25 cellular contexts compared by ENCODE assay signal in genomic region chr2:127514076-127514475, GRCh38. TPM values are rescaled to one million over a fixed set of nuclear protein-coding genes. Genes with fewer than 3 reads are reported as not detected.
A peak's percentile ranks its signal among the peaks of the same experiment; 100 is the strongest.
DNase-seq lines count a peak whose midpoint lies in the region; ATAC-seq, FAIRE-seq and TF ChIP-seq lines count a peak whose summit lies in the region.
"Had no signal": no experiment of that assay in that cellular context is flagged by ENCODE, and none has a peak within 500 bp of the region (broad histone marks: within the 10 kb centered on the region; RNA-seq: fewer than 3 reads in every experiment).

No MANE protein-coding gene starts in this region.

- H3K36me3 ChIP-seq in heart right ventricle, result peaks cover 0 to 66% (median 0%) of the 10 kb centered on the region in 9 donors
- peaks cover 0 to 13% (median 2%) of the 10 kb centered on the region in 4 experiments; a peak in 4 of 8 replicates for H3K36me3 ChIP-seq in H1 (ENCODE audit: control insufficient read depth in 2 of 4, insufficient read depth in 4 of 4, low read length in 3 of 4)
- peaks cover 98% of the 10 kb centered on the region for H3K36me3 ChIP-seq in OCI-LY7 (ENCODE audit: insufficient read depth, low read length)

- BruUV-seq in OCI-LY7 (replicated peaks; lab: Mats Ljungman, UMichigan), result no TSS peak

- peak overlapping the region in 8 of 10 donors; percentile 38 to 82 (median 75) for H3K27ac ChIP-seq in heart right ventricle
- no peak overlapping the region for H3K27ac ChIP-seq in H1 (ENCODE audit: low read depth, low read length)
- peak overlapping the region; percentile 95 for H3K27ac ChIP-seq in substantia nigra (ENCODE audit: low read depth, low read length, poor library complexity, severe bottlenecking)
- no peak overlapping the region for H3K27ac ChIP-seq in OCI-LY7 (ENCODE audit: low read depth, low read length, poor library complexity, severe bottlenecking)

- H3K18ac ChIP-seq in H1 (ENCODE audit: extremely low read depth, low read length), result no peak overlapping the region

- no peak overlapping the region for H4K91ac ChIP-seq in H1 (replicated peaks; ENCODE audit: insufficient read length, low read length)

- no peak overlapping the region for H4K8ac ChIP-seq in H1 (ENCODE audit: extremely low read depth, insufficient read depth, low read length)

- H3K9ac ChIP-seq in H1 (replicated peaks in 1 of 4; ENCODE audit: extremely low read depth in 1 of 4, low read depth in 3 of 4, low read length in 3 of 4), result no peak overlapping the region

- no peak for TF ChIP-seq EP300 in H1 (IDR thresholded peaks at IDR 0.05; ENCODE audit: borderline replicate concordance in 1 of 2, low read depth in 2 of 2, low read length in 2 of 2)

- DNase-seq in heart right ventricle (no peak), left cardiac atrium (no peak), H1 (ENCODE audit: low read depth in 1 of 2, low spot score in 2 of 2) (no peak), substantia nigra (lab: John Stamatoyannopoulos, UW) (peak in 1 of 49 donors; percentile 57), OCI-LY7 (ENCODE audit: low spot score) (no peak)
- no peak for DNase-seq in activated naive CD4-positive, alpha-beta T cell (lab: John Stamatoyannopoulos, UW)
- no peak for DNase-seq in activated CD4-positive, alpha-beta T cell treated with anti-CD3 and anti-CD28 coated beads for 4 hours
- DNase-seq: activated CD4-positive, CD25-positive, alpha-beta regulatory T cell treated with anti-CD3 and anti-CD28 coated beads, Interleukin-2, amount 50 U/mL, for 72 hours; activated CD8-positive, alpha-beta T cell treated with anti-CD3 and anti-CD28 coated beads, Interleukin-2, amount 10 ng/mL, durations not matched to agents 7 days and 5 days; activated naive CD4-positive, alpha-beta T cell treated with Interleukin-2 at 50 U/mL for 16 hours; DND-41; erythroblast; NCI-H187 treated with DMSO at 0.1 percent for 48 hours; NCI-H345; NCI-H82; SHP77; stimulated activated CD4-positive, alpha-beta T cell treated with anti-CD3 and anti-CD28 coated beads, Interleukin-2, amount 100 ng/mL, for 48 hours; stimulated activated naive CD4-positive, alpha-beta T cell treated with Interleukin-2 at 50 U/mL for 16 hours; transverse colon had no signal

- no peak for TF ChIP-seq POLR2A in H1 (IDR thresholded peaks at IDR 0.05; ENCODE audit: control extremely low read depth in 1 of 2, low read depth in 2 of 2, low read length in 2 of 2)

- no peak overlapping the region for H2BK120ac ChIP-seq in H1 (replicated peaks; ENCODE audit: low read depth, low read length)

- no peaks in the 10 kb centered on the region for H3K9me3 ChIP-seq in heart right ventricle
- H3K9me3 ChIP-seq in H1 (ENCODE audit: insufficient read depth in 2 of 2, low read depth in 1 of 2, low read length in 1 of 2), result no peaks in the 10 kb centered on the region
- H3K9me3 ChIP-seq in OCI-LY7 (ENCODE audit: low read length), result no peaks in the 10 kb centered on the region
- H3K9me3 ChIP-seq: transverse colon had no signal

- H4K20me1 ChIP-seq in H1 (replicated peaks in 1 of 2; ENCODE audit: control insufficient read depth in 1 of 2, insufficient read depth in 2 of 2, low read length in 2 of 2) (peaks cover 32 to 34% of the 10 kb centered on the region in 2 experiments), OCI-LY7 (ENCODE audit: insufficient read depth, low read length) (peaks cover 13% of the 10 kb centered on the region; the same call in 1 of the 2 replicates)

- H3K23me2 ChIP-seq in H1 (ENCODE audit: low read depth, low read length), result no peaks in the 10 kb centered on the region

- no peak for TF ChIP-seq RAD21 in H1 (IDR thresholded peaks at IDR 0.05 in 1 of 2, conservative IDR thresholded peaks at IDR 0.05 in 1 of 2; ENCODE audit: low read depth in 2 of 2, low read length in 2 of 2)

- intact Hi-C loops in heart right ventricle (cut with DNase I) (loop anchor here in 1 of 10 donors (10.0 kb wide), 1 partner anchor 161 kb away; the partner anchor contains the start of gene LIMS2), left cardiac atrium (cut with DNase I) (loop anchor here in 1 of 2 donors (10.0 kb wide), 1 partner anchor 141 kb away; no protein-coding TSS in a partner anchor), OCI-LY7 (cut with micrococcal nuclease; ENCODE audit: unreplicated experiment) (no loop called here)

- H3K79me2 ChIP-seq in H1 (ENCODE audit: control insufficient read depth in 1 of 2, insufficient read depth in 2 of 2, low read length in 2 of 2), result peaks cover 28 to 100% of the 10 kb centered on the region in 2 experiments
- H3K79me2 ChIP-seq in OCI-LY7 (ENCODE audit: insufficient read depth, low read depth, low read length), result peaks cover 97% of the 10 kb centered on the region

- TF ChIP-seq CTCF in heart right ventricle (IDR thresholded peaks at IDR 0.05) (no peak), H1 (IDR thresholded peaks at IDR 0.05; ENCODE audit: control extremely low read depth in 1 of 3, insufficient read depth in 1 of 3, low read depth in 1 of 3, low read length in 3 of 3) (no peak), nephron (IDR thresholded peaks at IDR 0.05; ENCODE audit: unreplicated experiment in 3 of 3) (no peak), OCI-LY7 (conservative IDR thresholded peaks at IDR 0.05; ENCODE audit: low read length) (no peak)

- H3K23ac ChIP-seq in H1 (ENCODE audit: insufficient read length), result no peak overlapping the region

- POLR2A ChIA-PET in H1 (lab: Charles Lee; ENCODE audit: partially characterized antibody) (interaction anchor here (0.7 to 6.9 kb wide), 3 partner anchors 13 to 237 kb away, joined by 3 to 48 read pairs (median 3); partner anchors contain the start of gene IWS1), OCI-LY7 (lab: Charles Lee) (interaction anchor here (0.5 kb wide), 1 partner anchor 21 kb away, joined by 3 read pairs; no protein-coding TSS in a partner anchor)

- no peak overlapping the region for H2BK20ac ChIP-seq in H1 (ENCODE audit: low read length)

- no peaks in the 10 kb centered on the region for H3K27me3 Mint-ChIP-seq in nephron (ENCODE audit: low read depth)
- H3K27me3 Mint-ChIP-seq: natural killer cell treated with Interleukin-12 subunit alpha and Interleukin-12 subunit beta and Interleukin-15 and Interleukin-18, amount 100 ng/mL, for 72 hours had no signal

- H3K4me3 Mint-ChIP-seq in nephron, result no peak overlapping the region
- H3K4me3 Mint-ChIP-seq: activated CD8-positive, alpha-beta T cell treated with anti-CD3 and anti-CD28 coated beads, Interleukin-2, amount 10 ng/mL, durations not matched to agents 7 days and 5 days; natural killer cell treated with Interleukin-12 subunit alpha and Interleukin-12 subunit beta and Interleukin-15 and Interleukin-18, amount 100 ng/mL, for 72 hours had no signal

- H3K36me3 Mint-ChIP-seq in nephron (ENCODE audit: low read depth), result peaks cover 45% of the 10 kb centered on the region

- H3K4me1 ChIP-seq in heart right ventricle (peaks cover 11 to 77% (median 56%) of the 10 kb centered on the region in 9 donors), H1 (replicated peaks in 1 of 4; ENCODE audit: control insufficient read depth in 3 of 4, insufficient read depth in 4 of 4, low read length in 3 of 4) (peaks cover 7 to 12% (median 8%) of the 10 kb centered on the region in 4 experiments; a peak in 6 of 7 replicates), OCI-LY7 (ENCODE audit: insufficient read depth, low read length, poor library complexity, severe bottlenecking) (no peaks in the 10 kb centered on the region)

- ATAC-seq in heart right ventricle, result peak in 1 of 8 donors; percentile 1
- ATAC-seq in left cardiac atrium, result no peak
- ATAC-seq: activated CD8-positive, alpha-beta T cell treated with anti-CD3 and anti-CD28 coated beads, Interleukin-2, amount 10 ng/mL, durations not matched to agents 7 days and 5 days; GM12878 had no signal

- H2BK15ac ChIP-seq in H1 (ENCODE audit: low read length), result no peak overlapping the region

- H3K4me3 ChIP-seq in heart right ventricle (no peak overlapping the region), H1 (ENCODE audit: extremely low read depth in 1 of 4, insufficient read depth in 2 of 4, low read depth in 3 of 4, low read length in 4 of 4) (no peak overlapping the region), OCI-LY7 (ENCODE audit: low read depth, low read length, poor library complexity, severe bottlenecking) (no peak overlapping the region)
- H3K4me3 ChIP-seq: GM12878, smooth muscle cell, transverse colon had no signal

- H3K27ac Mint-ChIP-seq in nephron, result peak overlapping the region; percentile 54 to 74 (median 61)
- H3K27ac Mint-ChIP-seq: activated CD8-positive, alpha-beta T cell treated with anti-CD3 and anti-CD28 coated beads, Interleukin-2, amount 10 ng/mL, durations not matched to agents 7 days and 5 days; natural killer cell treated with Interleukin-12 subunit alpha and Interleukin-12 subunit beta and Interleukin-15 and Interleukin-18, amount 100 ng/mL, for 72 hours had no signal

- no peak overlapping the region for H2BK12ac ChIP-seq in H1 (ENCODE audit: low read depth, low read length)

- no peak overlapping the region for H3K4ac ChIP-seq in H1 (replicated peaks; ENCODE audit: insufficient read length, low read depth, low read length)

- H2AFZ ChIP-seq in H1 (ENCODE audit: low read length) (no peak overlapping the region), OCI-LY7 (ENCODE audit: low read length) (no peak overlapping the region)

- H2AK5ac ChIP-seq in H1 (ENCODE audit: low read depth, low read length), result no peak overlapping the region

- no peak for FAIRE-seq in H1 (lab: Jason Lieb, UNC)
- FAIRE-seq: A204.1, frontal cortex, GM12878 had no signal

- no peaks in the 10 kb centered on the region for H3K9me3 Mint-ChIP-seq in nephron
- H3K9me3 Mint-ChIP-seq: natural killer cell treated with Interleukin-12 subunit alpha and Interleukin-12 subunit beta and Interleukin-15 and Interleukin-18, amount 100 ng/mL, for 72 hours had no signal

- no peak overlapping the region for H4K5ac ChIP-seq in H1 (ENCODE audit: insufficient read length, low read depth, low read length)

- H3K14ac ChIP-seq in H1 (ENCODE audit: insufficient read length), result no peak overlapping the region

- H3K9me2 ChIP-seq in OCI-LY7 (ENCODE audit: insufficient read depth, low read length), result no peaks in the 10 kb centered on the region

- no peaks in the 10 kb centered on the region for H3K27me3 ChIP-seq in heart right ventricle
- no peaks in the 10 kb centered on the region for H3K27me3 ChIP-seq in H1 (replicated peaks in 1 of 4; ENCODE audit: control insufficient read depth in 3 of 4, extremely low read depth in 1 of 4, insufficient read depth in 3 of 4, low read length in 3 of 4)
- H3K27me3 ChIP-seq: transverse colon had no signal

- H3K4me1 Mint-ChIP-seq in nephron, result peaks cover 55% of the 10 kb centered on the region

- 0 out of 2 replicates have a peak, but pooled peaks cover 4% of the 10 kb centered on the region for H3K79me1 ChIP-seq in H1 (ENCODE audit: low read depth, low read length)

- H3K4me2 ChIP-seq in H1 (ENCODE audit: insufficient read depth in 1 of 2, low read depth in 2 of 2, low read length in 2 of 2) (peak overlapping the region in 1 of 2 experiments; percentile 2; a peak in 1 of 4 replicates), OCI-LY7 (ENCODE audit: low read length) (no peak overlapping the region)
- H3K4me2 ChIP-seq: smooth muscle cell had no signal

- 0 out of 2 replicates have a peak overlapping the region, but pooled peaks have one; percentile 29 for H2BK5ac ChIP-seq in H1 (ENCODE audit: low read depth, low read length)

- 72 to 73% methylated on average over 10 of the region's 10 CpGs for WGBS in heart right ventricle, 2 donors
- WGBS in H1 (ENCODE audit: extremely low coverage in 1 of 2, insufficient coverage in 1 of 2, insufficient read length in 1 of 2, insufficient replicate concordance in 2 of 2, low coverage in 1 of 2, low lambda C conversion rate in 2 of 2, missing lambda C conversion rate in 1 of 2), 2 experiments, result 77% methylated on average over 10 of the region's 10 CpGs; no CpG with 5 or more reads in 1 of the 2 experiments

- CTCF ChIA-PET in H1 (lab: Charles Lee; ENCODE audit: partially characterized antibody) (interaction anchor here (1.2 to 1.4 kb wide), 2 partner anchors 14 to 190 kb away, joined by 4 read pairs; no protein-coding TSS in a partner anchor), OCI-LY7 (lab: Charles Lee; ENCODE audit: unreplicated experiment) (no interaction called here)

- H3K56ac ChIP-seq in H1 (replicated peaks; ENCODE audit: insufficient read length, low read depth, low read length), result no peak overlapping the region

RNA-seq across cellular contexts. Expression of gene IWS1, which starts 12.2 kb away (rescaled TPM):
- total RNA-seq in heart right ventricle (10 to 100 TPM; 37.6 to 64.8 (median 46.4) TPM), left cardiac atrium (10 to 100 TPM; 41.9 to 49.7 TPM), OCI-LY7 (2022) (56.5 and 56.9 TPM in 2 replicates)
- polyA plus RNA-seq in heart right ventricle (10 to 100 TPM; 37.4 to 51.6 TPM), H1 (2011; rRNA removed) (15.9 and 18.4 TPM in 2 replicates)
- total RNA-seq in H1 (2021; fragmentation: NEBNext Ultra II Directional; extraction: Animal tissue kit (Norgen Biotek cat#: 25700)), result 64.7 and 64.8 TPM in 2 replicates
- 46.4 TPM for polyA plus RNA-seq in H1 (2011; cell fraction: cytosol; rRNA removed)
- polyA plus RNA-seq in H1 (2011; cell fraction: nucleus; rRNA removed), result 18.5 TPM
- polyA plus RNA-seq in H1 (2012, experiment 1 of 2), result 52.2 to 82.9 TPM (median 60.2 TPM) in 4 replicates
- 3.6 TPM for polyA plus RNA-seq in H1 (2012, experiment 2 of 2)
- polyA plus RNA-seq in H1 (2013, experiment 1 of 2), result 41.3 TPM
- polyA plus RNA-seq in H1 (2013, experiment 2 of 2), result 42.9 TPM
- polyA minus RNA-seq in H1 (2011; rRNA and poly(A)+ RNA removed), result 26.3 and 28.4 TPM in 2 replicates
- polyA minus RNA-seq in H1 (2011; cell fraction: cytosol; rRNA and poly(A)+ RNA removed), result 40.9 TPM
- 36.8 TPM for polyA minus RNA-seq in H1 (2011; cell fraction: nucleus; rRNA and poly(A)+ RNA removed)
- 49.2 and 70.4 TPM in 2 replicates for total RNA-seq in OCI-LY7 (2014; rRNA removed; shearing (Covaris generic))

RNA-seq across cellular contexts. Expression of gene MYO7B, which starts 21.4 kb away (rescaled TPM):
- total RNA-seq in heart right ventricle, result 1 to 10 TPM in 3 of 10 donors, under 1 TPM in 7; 0.42 to 1.4 (median 0.77) TPM
- 1 to 10 TPM; 1.4 to 2.3 TPM for polyA plus RNA-seq in heart right ventricle
- total RNA-seq in left cardiac atrium, result under 1 TPM; 0.27 to 0.89 TPM
- not detected in 2 replicates for total RNA-seq in H1 (2021; fragmentation: NEBNext Ultra II Directional; extraction: Animal tissue kit (Norgen Biotek cat#: 25700))
- 0.05 TPM in 1 of 2 replicates, not detected in the other for polyA plus RNA-seq in H1 (2011; rRNA removed)
- polyA plus RNA-seq in H1 (2011; cell fraction: cytosol; rRNA removed), result not detected
- 0.01 TPM for polyA plus RNA-seq in H1 (2011; cell fraction: nucleus; rRNA removed)
- not detected in 4 replicates for polyA plus RNA-seq in H1 (2012, experiment 1 of 2)
- not detected for polyA plus RNA-seq in H1 (2012, experiment 2 of 2)
- not detected for polyA plus RNA-seq in H1 (2013, experiment 1 of 2)
- polyA plus RNA-seq in H1 (2013, experiment 2 of 2), result not detected
- polyA minus RNA-seq in H1 (2011; rRNA and poly(A)+ RNA removed), result not detected in 2 replicates
- not detected for polyA minus RNA-seq in H1 (2011; cell fraction: cytosol; rRNA and poly(A)+ RNA removed)
- not detected for polyA minus RNA-seq in H1 (2011; cell fraction: nucleus; rRNA and poly(A)+ RNA removed)
- not detected in 2 replicates for total RNA-seq in OCI-LY7 (2014; rRNA removed; shearing (Covaris generic))
- total RNA-seq in OCI-LY7 (2022), result 3.3 and 3.7 TPM in 2 replicates
- total RNA-seq: natural killer cell treated with Interleukin-12 subunit alpha and Interleukin-12 subunit beta and Interleukin-15 and Interleukin-18, amount 100 ng/mL, for 72 hours had no signal

Comparison
In these comparisons a context has a peak if more than half of its experiments do, and no peak if none do; other contexts are left out.
1. H3K27ac ChIP-seq: peak in heart right ventricle (8 of 10) and substantia nigra (single experiment); none in H1 (single experiment) and OCI-LY7 (single experiment).